Comparison of ENCODE assay signal across 13 cellular contexts in the genomic region with DNA sequence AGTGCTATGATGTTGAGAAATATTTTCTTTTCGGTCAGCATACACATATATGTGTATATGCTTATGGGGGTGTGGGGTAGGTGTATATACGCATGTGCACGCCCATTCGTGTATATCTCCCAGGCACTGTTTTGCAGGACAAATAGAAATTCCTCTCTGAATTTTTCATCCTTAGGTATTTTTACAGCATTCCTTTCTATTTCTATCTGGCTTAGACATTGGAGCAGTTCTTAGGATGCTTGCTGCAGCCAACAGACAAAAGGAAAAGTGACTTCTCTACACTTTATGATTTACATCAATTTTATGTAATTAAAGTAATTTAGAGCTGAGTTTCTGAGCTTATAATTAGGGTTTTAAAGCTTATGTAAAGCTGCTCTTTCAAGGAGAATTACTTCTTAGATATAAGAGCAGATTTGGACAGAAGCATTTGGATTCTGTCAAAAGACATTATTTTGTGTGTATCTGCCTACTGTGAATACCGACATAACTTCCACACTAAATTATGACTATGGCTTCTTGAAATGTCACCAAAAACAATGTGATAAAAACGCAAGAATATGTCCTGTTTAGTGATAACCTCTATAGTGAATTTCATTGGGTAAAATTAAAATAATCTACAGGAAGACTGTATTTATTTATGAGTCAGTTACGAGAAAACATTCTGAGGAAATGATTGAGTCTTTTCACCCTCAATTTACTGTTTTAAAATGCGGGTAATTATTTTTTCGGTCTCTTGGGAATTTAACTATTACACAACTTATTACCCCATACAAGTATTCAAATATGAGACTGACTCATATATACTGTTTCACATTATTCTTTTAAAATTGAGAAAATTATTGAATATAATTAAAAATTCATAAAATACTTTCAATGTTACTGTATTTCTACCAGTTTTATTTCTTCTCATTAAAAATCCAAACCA.
"Had no signal": no experiment of that assay in that cellular context is flagged by ENCODE, and none has a peak within 500 bp of the region (broad histone marks: within the 10 kb centered on the region; RNA-seq: fewer than 3 reads in every experiment).

No MANE protein-coding gene starts in this region.

- H3K9me3 Mint-ChIP-seq: activated B cell treated with CpG ODN at 0.5 μM for 24 hours had no signal

- H3K27me3 Mint-ChIP-seq: activated B cell treated with CpG ODN at 0.5 μM for 24 hours; activated naive CD8-positive, alpha-beta T cell; T-helper 17 cell had no signal

- H3K27ac Mint-ChIP-seq: activated B cell treated with CpG ODN at 0.5 μM for 24 hours; activated naive CD8-positive, alpha-beta T cell; T-helper 17 cell had no signal

- ATAC-seq: pancreas, T-helper 17 cell had no signal

- H3K27me3 ChIP-seq: breast epithelium, hepatocyte, pancreas had no signal

- DNase-seq: activated B cell treated with CpG ODN at 0.5 μM for 24 hours; activated CD4-positive, alpha-beta T cell treated with anti-CD3 and anti-CD28 coated beads, Interleukin-2, amount 50 U/mL, for 1 hour; activated effector memory CD4-positive, alpha-beta T cell treated with Interleukin-2 at 50 U/mL for 16 hours; activated T-cell treated with anti-CD3 and anti-CD28 coated beads, Interleukin-2, amount 50 U/mL, for 1 hour; anterior cingulate cortex; mesendoderm; pancreas; stimulated activated CD4-positive, alpha-beta T cell treated with anti-CD3 and anti-CD28 coated beads, Interleukin-15, amount 100 ng/mL, for 24 hours; T-helper 17 cell had no signal

- H3K4me3 ChIP-seq: breast epithelium, hepatocyte, pancreas had no signal

- H3K4me3 Mint-ChIP-seq: activated B cell treated with CpG ODN at 0.5 μM for 24 hours; activated naive CD8-positive, alpha-beta T cell; neural crest cell; T-helper 17 cell had no signal

- H3K4me1 Mint-ChIP-seq: activated B cell treated with CpG ODN at 0.5 μM for 24 hours, neural crest cell had no signal

- H3K27ac ChIP-seq: breast epithelium, hepatocyte, pancreas had no signal

- H3K36me3 ChIP-seq: breast epithelium, pancreas had no signal
